In genomic region chr1:61132176-61133047, GRCh38 we compare ENCODE assay signal across 11 cellular contexts. TPM values are rescaled to one million over a fixed set of nuclear protein-coding genes. Genes with fewer than 3 reads are reported as not detected.
DNase-seq lines count a peak whose midpoint lies in the region; ATAC-seq and TF ChIP-seq lines count a peak whose summit lies in the region.
"Had no signal": no experiment of that assay in that cellular context is flagged by ENCODE, and none has a peak within 500 bp of the region (broad histone marks: within the 10 kb centered on the region; RNA-seq: fewer than 3 reads in every experiment).

No MANE protein-coding gene starts in this region.

- peaks cover 20% of the 10 kb centered on the region for H3K4me1 ChIP-seq in suprapubic skin

- no peak for TF ChIP-seq POLR2A in suprapubic skin (IDR thresholded peaks at IDR 0.05)

- H3K4me3 ChIP-seq in cardiac fibroblast (replicated peaks in 1 of 2; ENCODE audit: low read depth in 2 of 2, low read length in 2 of 2) (peak overlapping the region in 1 of 2 donors; percentile 27), suprapubic skin (no peak overlapping the region)

- no peaks in the 10 kb centered on the region for H3K9me3 ChIP-seq in suprapubic skin

- DNase-seq in NCI-H69 (lab: John Stamatoyannopoulos, UW) (peak; percentile 61), cardiac fibroblast (ENCODE audit: low read depth in 2 of 2) (peak; percentile 76 to 78), left colon (peak in 1 of 2 donors; percentile 31), suprapubic skin (ENCODE audit: low spot score in 2 of 2) (no peak), cerebellar cortex (ENCODE audit: low spot score) (no peak)
- DNase-seq: amniotic stem cell; stimulated activated CD4-positive, alpha-beta T cell treated with anti-CD3 and anti-CD28 coated beads, Interleukin-4, amount 100 ng/mL, for 1 hour; T1000 had no signal

- TF ChIP-seq CTCF in cardiac fibroblast (IDR thresholded peaks at IDR 0.05; ENCODE audit: low read depth, low read length) (no peak), suprapubic skin (IDR thresholded peaks at IDR 0.05) (no peak)

- H3K36me3 ChIP-seq in suprapubic skin = no peaks in the 10 kb centered on the region

- intact Hi-C loops in left colon (cut with DNase I, micrococcal nuclease) = no loop called here

- no peak for TF ChIP-seq EP300 in suprapubic skin (IDR thresholded peaks at IDR 0.05)

- H3K27ac ChIP-seq in suprapubic skin = peak overlapping the region; percentile 64

- no peaks in the 10 kb centered on the region for H3K27me3 ChIP-seq in suprapubic skin

- peak; percentile 57 for ATAC-seq in left colon
- ATAC-seq in HG03097 (IDR thresholded peaks at IDR 0.05; ENCODE audit: low FRiP score, unreplicated experiment) = no peak
- no peak for ATAC-seq in GM21515 (IDR thresholded peaks at IDR 0.05; ENCODE audit: unreplicated experiment)
- ATAC-seq in HG03039 (IDR thresholded peaks at IDR 0.05; ENCODE audit: unreplicated experiment) = no peak

- 37% methylated on average over 9 of the region's 9 CpGs for WGBS in suprapubic skin

RNA-seq across cellular contexts. Expression of gene NFIA, which starts 50.1 kb away (rescaled TPM):
- 10 to 100 TPM; 51.1 to 51.4 TPM for total RNA-seq in left colon
- total RNA-seq in suprapubic skin = 10 to 100 TPM; 30.1 to 54.2 (median 48.2) TPM

Comparison
In these comparisons a context has a peak if more than half of its experiments do, and no peak if none do; other contexts are left out.
1. DNase-seq: peak in NCI-H69 (single experiment) and cardiac fibroblast (2 of 2); none in suprapubic skin (0 of 2) and cerebellar cortex (single experiment).